Comparison of ENCODE assay signal across 16 cellular contexts in genomic region chr17:78475211-78475610, GRCh38.
"Had no signal": no experiment of that assay in that cellular context is flagged by ENCODE, and none has a peak within 500 bp of the region (broad histone marks: within the 10 kb centered on the region; RNA-seq: fewer than 3 reads in every experiment).

No MANE protein-coding gene starts in this region.

- DNase-seq: activated B cell treated with CpG ODN at 0.5 μM for 24 hours; activated effector memory CD4-positive, alpha-beta T cell treated with anti-CD3 and anti-CD28 coated beads, Interleukin-2, amount 50 U/mL, for 16 hours; cortex of kidney; foreskin melanocyte; kidney glomerular epithelial cell; mesendoderm; occipital lobe; stimulated activated CD4-positive, alpha-beta T cell treated with anti-CD3 and anti-CD28 coated beads, Interleukin-4, amount 100 ng/mL, for 1 hour; stimulated activated naive B cell treated with anti-CD40 and anti-IgM and Interleukin-4, amounts not matched to agents 10 μg/mL and 1 μg/mL and 100 μg/mL, for 72 hours; substantia nigra had no signal

- H3K4me1 ChIP-seq: right atrium auricular region had no signal

- H3K36me3 Mint-ChIP-seq: activated naive CD4-positive, alpha-beta T cell treated with anti-CD3 and anti-CD28 coated beads, Interleukin-2, amount 50 U/mL, for 72 hours; stimulated activated naive B cell treated with anti-CD40 and anti-IgM and Interleukin-4, amounts not matched to agents 10 μg/mL and 1 μg/mL and 100 μg/mL, for 72 hours had no signal

- H3K27ac ChIP-seq: epithelial cell of prostate, right atrium auricular region, skin epidermis had no signal

- H3K4me3 ChIP-seq: right atrium auricular region, skin epidermis had no signal

- H3K4me3 Mint-ChIP-seq: activated B cell treated with CpG ODN at 0.5 μM for 24 hours; activated CD8-positive, alpha-beta T cell treated with anti-CD3 and anti-CD28 coated beads for 36 hours; nephron; stimulated activated naive B cell treated with anti-CD40 and anti-IgM and Interleukin-4, amounts not matched to agents 10 μg/mL and 1 μg/mL and 100 μg/mL, for 72 hours had no signal

- H3K9me3 Mint-ChIP-seq: activated B cell treated with CpG ODN at 0.5 μM for 24 hours; activated CD8-positive, alpha-beta T cell treated with anti-CD3 and anti-CD28 coated beads for 36 hours; activated naive CD4-positive, alpha-beta T cell treated with anti-CD3 and anti-CD28 coated beads, Interleukin-2, amount 50 U/mL, for 72 hours; nephron; stimulated activated naive B cell treated with anti-CD40 and anti-IgM and Interleukin-4, amounts not matched to agents 10 μg/mL and 1 μg/mL and 100 μg/mL, for 72 hours had no signal

- H3K36me3 ChIP-seq: right atrium auricular region had no signal

- H3K9me3 ChIP-seq: right atrium auricular region had no signal

- H3K27me3 ChIP-seq: right atrium auricular region had no signal

- H3K4me1 Mint-ChIP-seq: nephron had no signal

- H3K27ac Mint-ChIP-seq: activated B cell treated with CpG ODN at 0.5 μM for 24 hours; activated CD8-positive, alpha-beta T cell treated with anti-CD3 and anti-CD28 coated beads for 36 hours; activated naive CD4-positive, alpha-beta T cell treated with anti-CD3 and anti-CD28 coated beads, Interleukin-2, amount 50 U/mL, for 72 hours; nephron had no signal
